12 cellular contexts compared by ENCODE assay signal in the genomic region with DNA sequence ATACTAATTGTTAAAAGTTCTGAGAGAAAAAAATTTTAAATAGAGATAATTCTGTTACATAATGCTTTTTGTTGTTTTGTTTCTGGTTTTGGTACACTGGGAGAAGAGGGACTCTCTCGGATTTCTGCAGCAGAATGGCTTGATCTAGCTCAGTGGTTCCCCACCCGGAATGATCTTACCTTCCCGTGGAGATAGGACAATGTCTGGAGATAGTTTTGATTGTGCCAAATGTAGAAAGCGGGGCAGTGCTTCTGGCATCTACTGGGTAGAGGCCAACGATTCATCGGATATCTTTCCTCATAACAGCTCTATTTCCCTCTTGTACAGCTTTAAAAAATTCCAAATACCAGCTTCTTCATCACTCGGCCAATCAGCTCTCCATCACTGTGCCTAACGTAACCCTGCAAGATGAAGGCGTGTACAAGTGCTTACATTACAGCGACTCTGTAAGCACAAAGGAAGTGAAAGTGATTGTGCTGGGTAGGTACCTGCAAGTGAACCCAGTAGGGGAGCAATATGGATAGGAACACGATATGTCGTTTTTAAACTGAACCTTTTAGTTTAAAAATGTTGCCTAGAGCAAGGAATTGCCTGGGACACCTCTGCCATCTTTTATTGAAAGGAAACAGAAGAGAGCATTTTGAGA. TPM values are rescaled to one million over a fixed set of nuclear protein-coding genes. Genes with fewer than 3 reads are reported as not detected.
A peak's percentile ranks its signal among the peaks of the same experiment; 100 is the strongest.
DNase-seq lines count a peak whose midpoint lies in the region; ATAC-seq and TF ChIP-seq lines count a peak whose summit lies in the region.
"Had no signal": no experiment of that assay in that cellular context is flagged by ENCODE, and none has a peak within 500 bp of the region (broad histone marks: within the 10 kb centered on the region; RNA-seq: fewer than 3 reads in every experiment).

No MANE protein-coding gene starts in this region.

- no peaks in the 10 kb centered on the region for H3K36me3 ChIP-seq in suprapubic skin
- H3K36me3 ChIP-seq: BLaER1 treated with 17β-estradiol and CSF1 and Interleukin-3, amounts not matched to agents 10 nM and 100 nM had no signal

- 70% methylated on average over 12 of the region's 12 CpGs for WGBS in suprapubic skin

- peaks cover 27% of the 10 kb centered on the region for H3K4me1 Mint-ChIP-seq in activated naive CD4-positive, alpha-beta T cell treated with anti-CD3 and anti-CD28 coated beads, Interleukin-2, amount 10 ng/mL, durations not matched to agents 7 days and 5 days
- peaks cover 35% of the 10 kb centered on the region for H3K4me1 Mint-ChIP-seq in activated T-helper 1 cell treated with anti-CD3 and anti-CD28 coated beads, Interleukin-12 subunit alpha, Interleukin-12 subunit beta, Interleukin-2, Interleukin-4 antibody, amounts not matched to agents 30 ng/mL and 10 ng/mL and 1 ng/mL, durations not matched to agents 14 hours and 24 hours and 36 hours (ENCODE audit: low read depth)
- H3K4me1 Mint-ChIP-seq in stimulated activated naive CD8-positive, alpha-beta T cell treated with anti-CD3 and anti-CD28 coated beads, Interleukin-15, amount 100 ng/mL, for 72 hours, result peaks cover 92% of the 10 kb centered on the region

- no peaks in the 10 kb centered on the region for H3K9me3 Mint-ChIP-seq in activated naive CD4-positive, alpha-beta T cell treated with anti-CD3 and anti-CD28 coated beads, Interleukin-2, amount 10 ng/mL, durations not matched to agents 7 days and 5 days
- H3K9me3 Mint-ChIP-seq in activated T-helper 1 cell treated with anti-CD3 and anti-CD28 coated beads, Interleukin-12 subunit alpha, Interleukin-12 subunit beta, Interleukin-2, Interleukin-4 antibody, amounts not matched to agents 30 ng/mL and 10 ng/mL and 1 ng/mL, durations not matched to agents 14 hours and 24 hours and 36 hours, result no peaks in the 10 kb centered on the region
- no peaks in the 10 kb centered on the region for H3K9me3 Mint-ChIP-seq in stimulated activated naive CD8-positive, alpha-beta T cell treated with anti-CD3 and anti-CD28 coated beads, Interleukin-15, amount 100 ng/mL, for 72 hours

- TF ChIP-seq EP300 in suprapubic skin (IDR thresholded peaks at IDR 0.05), result no peak

- TF ChIP-seq POLR2A in suprapubic skin (IDR thresholded peaks at IDR 0.05), result no peak

- H3K36me3 Mint-ChIP-seq in activated naive CD4-positive, alpha-beta T cell treated with anti-CD3 and anti-CD28 coated beads, Interleukin-2, amount 10 ng/mL, durations not matched to agents 7 days and 5 days, result no peaks in the 10 kb centered on the region
- no peaks in the 10 kb centered on the region for H3K36me3 Mint-ChIP-seq in activated T-helper 1 cell treated with anti-CD3 and anti-CD28 coated beads, Interleukin-12 subunit alpha, Interleukin-12 subunit beta, Interleukin-2, Interleukin-4 antibody, amounts not matched to agents 30 ng/mL and 10 ng/mL and 1 ng/mL, durations not matched to agents 14 hours and 24 hours and 36 hours (ENCODE audit: low read depth)

- no peaks in the 10 kb centered on the region for H3K9me3 ChIP-seq in suprapubic skin
- H3K9me3 ChIP-seq: BLaER1 treated with 17β-estradiol and CSF1 and Interleukin-3, amounts not matched to agents 10 nM and 100 nM had no signal

- H3K4me3 Mint-ChIP-seq in activated naive CD4-positive, alpha-beta T cell treated with anti-CD3 and anti-CD28 coated beads, Interleukin-2, amount 10 ng/mL, durations not matched to agents 7 days and 5 days, result peak overlapping the region; percentile 45
- H3K4me3 Mint-ChIP-seq in activated T-helper 1 cell treated with anti-CD3 and anti-CD28 coated beads, Interleukin-12 subunit alpha, Interleukin-12 subunit beta, Interleukin-2, Interleukin-4 antibody, amounts not matched to agents 30 ng/mL and 10 ng/mL and 1 ng/mL, durations not matched to agents 14 hours and 24 hours and 36 hours, result no peak overlapping the region
- H3K4me3 Mint-ChIP-seq in stimulated activated naive CD8-positive, alpha-beta T cell treated with anti-CD3 and anti-CD28 coated beads, Interleukin-15, amount 100 ng/mL, for 72 hours, result peak overlapping the region; percentile 53 to 78

- DNase-seq in activated naive CD4-positive, alpha-beta T cell treated with anti-CD3 and anti-CD28 coated beads, Interleukin-2, amount 10 ng/mL, durations not matched to agents 7 days and 5 days, result peak; percentile 40
- no peak for DNase-seq in activated naive CD4-positive, alpha-beta T cell treated with anti-CD3 and anti-CD28 coated beads, Interleukin-2, amount 50 U/mL, for 16 hours
- no peak for DNase-seq in activated T-helper 1 cell treated with anti-CD3 and anti-CD28 coated beads, Interleukin-12 subunit alpha, Interleukin-12 subunit beta, Interleukin-2, Interleukin-4 antibody, amounts not matched to agents 30 ng/mL and 10 ng/mL and 1 ng/mL, durations not matched to agents 14 hours and 24 hours and 36 hours (ENCODE audit: low spot score)
- DNase-seq in stimulated activated naive CD8-positive, alpha-beta T cell treated with anti-CD3 and anti-CD28 coated beads, Interleukin-15, amount 100 ng/mL, for 72 hours, result no peak
- DNase-seq in NCI-H1436 (lab: John Stamatoyannopoulos, UW) (no peak), SW 1271 (lab: John Stamatoyannopoulos, UW) (no peak), suprapubic skin (ENCODE audit: low spot score in 2 of 2) (no peak)

- TF ChIP-seq CTCF in suprapubic skin (IDR thresholded peaks at IDR 0.05), result no peak

- no peak overlapping the region for H3K4me3 ChIP-seq in suprapubic skin
- H3K4me3 ChIP-seq: BLaER1 treated with 17β-estradiol and CSF1 and Interleukin-3, amounts not matched to agents 10 nM and 100 nM; K562 had no signal

- H3K4me1 ChIP-seq in suprapubic skin, result peaks cover 3% of the 10 kb centered on the region

- H3K27ac Mint-ChIP-seq in activated naive CD4-positive, alpha-beta T cell treated with anti-CD3 and anti-CD28 coated beads, Interleukin-2, amount 10 ng/mL, durations not matched to agents 7 days and 5 days, result peak overlapping the region; percentile 81
- H3K27ac Mint-ChIP-seq in activated T-helper 1 cell treated with anti-CD3 and anti-CD28 coated beads, Interleukin-12 subunit alpha, Interleukin-12 subunit beta, Interleukin-2, Interleukin-4 antibody, amounts not matched to agents 30 ng/mL and 10 ng/mL and 1 ng/mL, durations not matched to agents 14 hours and 24 hours and 36 hours, result peak overlapping the region; percentile 52
- peak overlapping the region; percentile 86 to 90 for H3K27ac Mint-ChIP-seq in stimulated activated naive CD8-positive, alpha-beta T cell treated with anti-CD3 and anti-CD28 coated beads, Interleukin-15, amount 100 ng/mL, for 72 hours

- no peaks in the 10 kb centered on the region for H3K27me3 ChIP-seq in suprapubic skin
- H3K27me3 ChIP-seq: BLaER1 treated with 17β-estradiol and CSF1 and Interleukin-3, amounts not matched to agents 10 nM and 100 nM had no signal

- H3K27ac ChIP-seq in suprapubic skin, result no peak overlapping the region
- H3K27ac ChIP-seq: BLaER1 treated with 17β-estradiol and CSF1 and Interleukin-3, amounts not matched to agents 10 nM and 100 nM had no signal

- ATAC-seq in HG03095 (IDR thresholded peaks at IDR 0.05; ENCODE audit: unreplicated experiment), result peak; percentile 59
- peak; percentile 54 for ATAC-seq in stimulated activated naive CD8-positive, alpha-beta T cell treated with anti-CD3 and anti-CD28 coated beads, Interleukin-15, amount 100 ng/mL, for 72 hours
- ATAC-seq: K562, Right ventricle myocardium inferior had no signal

- CTCF ChIA-PET in activated naive CD4-positive, alpha-beta T cell treated with anti-CD3 and anti-CD28 coated beads, Interleukin-2, amount 10 ng/mL, durations not matched to agents 7 days and 5 days (lab: Charles Lee), result interaction anchor here (0.6 to 8.1 kb wide), 17 partner anchors 11 to 272 kb away, joined by 3 to 165 read pairs (median 10); a partner anchor contains a TSS

- peaks cover 3% of the 10 kb centered on the region for H3K27me3 Mint-ChIP-seq in activated naive CD4-positive, alpha-beta T cell treated with anti-CD3 and anti-CD28 coated beads, Interleukin-2, amount 10 ng/mL, durations not matched to agents 7 days and 5 days
- peaks cover 6% of the 10 kb centered on the region for H3K27me3 Mint-ChIP-seq in activated T-helper 1 cell treated with anti-CD3 and anti-CD28 coated beads, Interleukin-12 subunit alpha, Interleukin-12 subunit beta, Interleukin-2, Interleukin-4 antibody, amounts not matched to agents 30 ng/mL and 10 ng/mL and 1 ng/mL, durations not matched to agents 14 hours and 24 hours and 36 hours (ENCODE audit: insufficient read depth)
- no peaks in the 10 kb centered on the region for H3K27me3 Mint-ChIP-seq in stimulated activated naive CD8-positive, alpha-beta T cell treated with anti-CD3 and anti-CD28 coated beads, Interleukin-15, amount 100 ng/mL, for 72 hours

- intact Hi-C loops in activated T-helper 1 cell treated with anti-CD3 and anti-CD28 coated beads, Interleukin-12 subunit alpha, Interleukin-12 subunit beta, Interleukin-2, Interleukin-4 antibody, amounts not matched to agents 30 ng/mL and 10 ng/mL and 1 ng/mL, durations not matched to agents 14 hours and 24 hours and 36 hours (cut with micrococcal nuclease), result loop anchor here (10.0 kb wide), 1 partner anchor 1387 kb away; no protein-coding TSS in a partner anchor

RNA-seq across cellular contexts. Expression of a gene that starts 13.2 kb away (rescaled TPM):
- 8.5 and 8.7 TPM in 2 replicates for total RNA-seq in activated T-helper 1 cell treated with anti-CD3 and anti-CD28 coated beads, Interleukin-12 subunit alpha, Interleukin-12 subunit beta, Interleukin-2, Interleukin-4 antibody, amounts not matched to agents 30 ng/mL and 10 ng/mL and 1 ng/mL, durations not matched to agents 14 hours and 24 hours and 36 hours
- under 1 TPM in 1 of 4 donors, not detected in 3; 0.21 TPM for total RNA-seq in suprapubic skin
- total RNA-seq: glomerular endothelial cell, K562 had no signal

RNA-seq across cellular contexts. Expression of a gene that starts 31.1 kb away (rescaled TPM):
- 0.71 and 0.91 TPM in 2 replicates for total RNA-seq in activated T-helper 1 cell treated with anti-CD3 and anti-CD28 coated beads, Interleukin-12 subunit alpha, Interleukin-12 subunit beta, Interleukin-2, Interleukin-4 antibody, amounts not matched to agents 30 ng/mL and 10 ng/mL and 1 ng/mL, durations not matched to agents 14 hours and 24 hours and 36 hours
- 1 to 10 TPM; 2.5 to 7.6 (median 3.9) TPM for total RNA-seq in suprapubic skin
- total RNA-seq: K562 had no signal
